ENCODE assay signal across 6 cellular contexts in the genomic region with DNA sequence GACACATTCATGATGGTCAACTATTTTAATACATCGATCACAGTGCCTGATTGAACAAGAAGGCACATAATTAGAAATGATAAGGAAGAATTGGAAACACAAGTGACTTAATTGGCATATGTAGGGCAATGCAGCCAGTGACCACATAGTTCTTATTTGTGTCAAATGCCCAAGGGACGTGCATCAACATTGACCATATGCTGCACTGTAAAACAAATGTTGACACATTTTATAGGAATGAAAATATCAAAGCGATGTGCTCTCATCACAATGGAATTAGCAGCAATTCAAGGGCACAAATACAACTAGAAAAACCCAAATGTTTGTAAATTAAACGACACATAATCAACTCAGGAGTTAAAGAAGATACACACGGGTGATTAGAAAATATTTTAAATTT.
"Had no signal": no experiment of that assay in that cellular context is flagged by ENCODE, and none has a peak within 500 bp of the region (broad histone marks: within the 10 kb centered on the region; RNA-seq: fewer than 3 reads in every experiment).

No MANE protein-coding gene starts in this region.

- H3K4me3 ChIP-seq: K562 had no signal

- DNase-seq: GOT3, H7, HCEC 1CT, IMR-90, KG1 had no signal
